18 cellular contexts compared by ENCODE assay signal in genomic region chr17:77874303-77875050, GRCh38.
A peak's percentile ranks its signal among the peaks of the same experiment; 100 is the strongest.
DNase-seq lines count a peak whose midpoint lies in the region; ATAC-seq and TF ChIP-seq lines count a peak whose summit lies in the region.
"Had no signal": no experiment of that assay in that cellular context is flagged by ENCODE, and none has a peak within 500 bp of the region (broad histone marks: within the 10 kb centered on the region; RNA-seq: fewer than 3 reads in every experiment).

No MANE protein-coding gene starts in this region.

- H3K27ac ChIP-seq in ascending aorta, result peak overlapping the region; percentile 20 to 59
- no peak overlapping the region for H3K27ac ChIP-seq in naive thymus-derived CD4-positive, alpha-beta T cell (ENCODE audit: low read depth, low read length)
- no peak overlapping the region for H3K27ac ChIP-seq in spleen
- no peak overlapping the region for H3K27ac ChIP-seq in CD8-positive, alpha-beta T cell (ENCODE audit: low read depth, low read length)
- H3K27ac ChIP-seq: SJSA1 had no signal

- peak; percentile 40 for DNase-seq in H7
- no peak for DNase-seq in ascending aorta (ENCODE audit: low spot score in 2 of 2)
- DNase-seq in naive thymus-derived CD4-positive, alpha-beta T cell, result no peak
- peak; percentile 69 for DNase-seq in spleen
- DNase-seq in GOT3 (lab: John Stamatoyannopoulos, UW), result no peak
- DNase-seq in CD8-positive, alpha-beta T cell, result no peak
- no peak for DNase-seq in T-helper 2 cell
- DNase-seq: BE2C; COR-L47; DMS153; NCI-H1417 treated with DMSO at 0.1 percent for 48 hours; NCI-H2029 treated with DMSO at 0.1 percent for 48 hours; NCI-H526; NK-92 treated with Interleukin-12 subunit alpha and Interleukin-12 subunit beta, amount 100 ng/mL, for 24 hours; OCI-M1; RPMI8226 had no signal

- H3K9me3 ChIP-seq in ascending aorta, result peaks cover 0 to 10% of the 10 kb centered on the region in 2 donors
- no peaks in the 10 kb centered on the region for H3K9me3 ChIP-seq in naive thymus-derived CD4-positive, alpha-beta T cell (ENCODE audit: control insufficient read depth in 2 of 3, low read length in 3 of 3)
- H3K9me3 ChIP-seq in spleen, result peaks cover 0 to 18% (median 11%) of the 10 kb centered on the region in 8 donors
- no peaks in the 10 kb centered on the region for H3K9me3 ChIP-seq in CD8-positive, alpha-beta T cell (ENCODE audit: low read length)
- H3K9me3 ChIP-seq: HAP-1 had no signal

- CTCF ChIA-PET in naive thymus-derived CD4-positive, alpha-beta T cell (lab: Charles Lee), result interaction anchor here (0.6 to 1.2 kb wide), 2 partner anchors 30 to 156 kb away, joined by 3 to 7 read pairs; no protein-coding TSS in a partner anchor
- CTCF ChIA-PET in CD8-positive, alpha-beta T cell (lab: Charles Lee), result interaction anchor here (0.6 to 1.1 kb wide), 2 partner anchors 13 to 708 kb away, joined by 3 read pairs; no protein-coding TSS in a partner anchor

- H3K27ac Mint-ChIP-seq in naive thymus-derived CD4-positive, alpha-beta T cell, result peak overlapping the region in 5 of 9 donors; percentile 32 to 87 (median 46)
- no peak overlapping the region for H3K27ac Mint-ChIP-seq in CD8-positive, alpha-beta T cell

- TF ChIP-seq POLR2A in spleen (IDR thresholded peaks at IDR 0.05), result no peak

- H3K36me3 ChIP-seq in H7 (replicated peaks; ENCODE audit: control insufficient read depth, insufficient read depth, low read length), result no peaks in the 10 kb centered on the region
- H3K36me3 ChIP-seq in ascending aorta, result no peaks in the 10 kb centered on the region
- no peaks in the 10 kb centered on the region for H3K36me3 ChIP-seq in naive thymus-derived CD4-positive, alpha-beta T cell (ENCODE audit: control insufficient read depth in 2 of 3, insufficient read depth in 3 of 3, low read length in 3 of 3)
- H3K36me3 ChIP-seq in spleen, result no peaks in the 10 kb centered on the region
- no peaks in the 10 kb centered on the region for H3K36me3 ChIP-seq in CD8-positive, alpha-beta T cell (ENCODE audit: insufficient read depth, low read length)
- H3K36me3 ChIP-seq: BE2C, HAP-1, SJSA1 had no signal

- ATAC-seq in naive thymus-derived CD4-positive, alpha-beta T cell, result no peak
- ATAC-seq in CD8-positive, alpha-beta T cell, result no peak

- H3K27me3 Mint-ChIP-seq in naive thymus-derived CD4-positive, alpha-beta T cell, result peaks cover 0 to 23% (median 0%) of the 10 kb centered on the region in 5 donors
- H3K27me3 Mint-ChIP-seq in CD8-positive, alpha-beta T cell (ENCODE audit: low read depth), result no peaks in the 10 kb centered on the region

- H3K4me1 ChIP-seq in ascending aorta (no peaks in the 10 kb centered on the region), spleen (peaks cover 3 to 100% (median 41%) of the 10 kb centered on the region in 6 donors)
- peaks cover 32 to 85% of the 10 kb centered on the region in 2 donors for H3K4me1 ChIP-seq in naive thymus-derived CD4-positive, alpha-beta T cell (ENCODE audit: control insufficient read depth in 2 of 2, insufficient read depth in 2 of 2, low read length in 2 of 2)
- H3K4me1 ChIP-seq in CD8-positive, alpha-beta T cell (ENCODE audit: insufficient read depth, low read length), result peaks cover 91% of the 10 kb centered on the region
- H3K4me1 ChIP-seq: HAP-1 had no signal

- H3K4me3 Mint-ChIP-seq in naive thymus-derived CD4-positive, alpha-beta T cell, result peak overlapping the region in 6 of 10 donors; percentile 5 to 82 (median 73)
- H3K4me3 Mint-ChIP-seq in CD8-positive, alpha-beta T cell, result no peak overlapping the region

- POLR2A ChIA-PET in naive thymus-derived CD4-positive, alpha-beta T cell (lab: Charles Lee), result interaction anchor here (1.0 to 1.6 kb wide), 6 partner anchors 9 to 84 kb away, joined by 3 to 6 read pairs (median 4); partner anchors contain the start of gene TNRC6C
- POLR2A ChIA-PET in CD8-positive, alpha-beta T cell (lab: Charles Lee), result interaction anchor here (0.5 to 3.4 kb wide), 2 partner anchors 83 to 776 kb away, joined by 6 to 15 read pairs; partner anchors contain the start of gene TNRC6C

- peaks cover 0 to 23% (median 0%) of the 10 kb centered on the region in 5 donors for H3K36me3 Mint-ChIP-seq in naive thymus-derived CD4-positive, alpha-beta T cell
- H3K36me3 Mint-ChIP-seq in CD8-positive, alpha-beta T cell, result no peaks in the 10 kb centered on the region

- peaks cover 38 to 92% (median 81%) of the 10 kb centered on the region in 7 donors for H3K4me1 Mint-ChIP-seq in naive thymus-derived CD4-positive, alpha-beta T cell
- peaks cover 81% of the 10 kb centered on the region for H3K4me1 Mint-ChIP-seq in CD8-positive, alpha-beta T cell (ENCODE audit: low read depth)

- H3K4me3 ChIP-seq in H7 (ENCODE audit: insufficient read depth, low read depth, low read length) (no peak overlapping the region), ascending aorta (no peak overlapping the region), spleen (no peak overlapping the region)
- H3K4me3 ChIP-seq in naive thymus-derived CD4-positive, alpha-beta T cell (ENCODE audit: low read length), result no peak overlapping the region
- H3K4me3 ChIP-seq in CD8-positive, alpha-beta T cell (ENCODE audit: low read depth, low read length), result no peak overlapping the region
- H3K4me3 ChIP-seq: HAP-1, SJSA1 had no signal

- peaks cover 0 to 14% (median 0%) of the 10 kb centered on the region in 11 donors for H3K9me3 Mint-ChIP-seq in naive thymus-derived CD4-positive, alpha-beta T cell
- H3K9me3 Mint-ChIP-seq in CD8-positive, alpha-beta T cell, result peaks cover 3% of the 10 kb centered on the region

- intact Hi-C loops in ascending aorta (cut with DNase I) (no loop called here), spleen (cut with DNase I; ENCODE audit: low total_unique reads) (no loop called here)
- intact Hi-C loops in naive thymus-derived CD4-positive, alpha-beta T cell (cut with micrococcal nuclease), result no loop called here
- intact Hi-C loops in CD8-positive, alpha-beta T cell (cut with DNase I, micrococcal nuclease), result no loop called here

- no peaks in the 10 kb centered on the region for H3K27me3 ChIP-seq in H7 (ENCODE audit: control insufficient read depth, insufficient read depth, low read length)
- no peaks in the 10 kb centered on the region for H3K27me3 ChIP-seq in ascending aorta
- H3K27me3 ChIP-seq in naive thymus-derived CD4-positive, alpha-beta T cell (ENCODE audit: control insufficient read depth in 2 of 2, insufficient read depth in 2 of 2, low read length in 2 of 2), result no peaks in the 10 kb centered on the region
- no peaks in the 10 kb centered on the region for H3K27me3 ChIP-seq in spleen (replicated peaks in 1 of 7)
- no peaks in the 10 kb centered on the region for H3K27me3 ChIP-seq in CD8-positive, alpha-beta T cell (ENCODE audit: insufficient read depth, low read length)
- H3K27me3 ChIP-seq: BE2C had no signal

- 84 to 91% (median 88%) methylated on average over 13 to 14 of the region's 14 CpGs for whole genome bisulfite sequencing in spleen, 5 donors

- TF ChIP-seq CTCF in ascending aorta (IDR thresholded peaks at IDR 0.05), result no peak
- TF ChIP-seq CTCF in spleen (IDR thresholded peaks at IDR 0.05 in 8 of 11, conservative IDR thresholded peaks at IDR 0.05 in 3 of 11), result no peak
- TF ChIP-seq CTCF in CD8-positive, alpha-beta T cell (IDR thresholded peaks at IDR 0.05), result no peak

Comparison
In these comparisons a context has a peak if more than half of its experiments do, and no peak if none do; other contexts are left out.
1. DNase-seq: peak in H7 (single experiment) and spleen (single experiment); none in ascending aorta (0 of 2), naive thymus-derived CD4-positive, alpha-beta T cell (0 of 9), GOT3 (single experiment), CD8-positive, alpha-beta T cell (0 of 7) and T-helper 2 cell (0 of 5).
2. H3K27ac ChIP-seq: peak in ascending aorta (2 of 2); none in naive thymus-derived CD4-positive, alpha-beta T cell (single experiment), spleen (0 of 8) and CD8-positive, alpha-beta T cell (single experiment).